33 cellular contexts compared by ENCODE assay signal in the genomic region with DNA sequence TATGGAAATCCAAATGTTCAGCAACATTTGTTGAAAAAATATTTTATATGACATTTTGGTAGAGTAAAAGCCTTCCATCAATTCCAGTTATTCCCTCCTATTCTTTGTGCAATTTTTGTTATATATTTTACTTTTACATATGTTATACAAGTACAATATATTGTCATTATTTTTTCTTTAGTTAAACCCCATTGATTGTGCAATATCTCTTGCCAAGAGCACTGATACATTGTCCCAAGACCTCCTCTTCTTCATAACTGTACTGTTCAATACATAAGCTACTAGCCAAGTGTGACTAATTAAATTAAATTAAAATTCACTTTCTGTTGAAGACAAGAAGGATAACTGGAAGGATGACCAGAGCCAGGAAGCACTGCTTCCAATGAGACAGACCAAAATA.
"Had no signal": no experiment of that assay in that cellular context is flagged by ENCODE, and none has a peak within 500 bp of the region (broad histone marks: within the 10 kb centered on the region; RNA-seq: fewer than 3 reads in every experiment).

No MANE protein-coding gene starts in this region.

- H3K4me3 ChIP-seq: adrenal gland, body of pancreas, breast epithelium had no signal

- H3K27me3 ChIP-seq: adrenal gland, body of pancreas, brain microvascular endothelial cell, breast epithelium had no signal

- DNase-seq: activated B cell treated with CpG ODN at 0.5 μM for 24 hours; activated CD4-positive, alpha-beta memory T cell treated with anti-CD3 and anti-CD28 coated beads for 36 hours; activated CD4-positive, alpha-beta T cell treated with anti-CD3 and anti-CD28 coated beads for 4 hours; activated CD4-positive, alpha-beta T cell treated with anti-CD3 and anti-CD28 coated beads, Interleukin-2, amount 10 ng/mL, durations not matched to agents 24 days and 14 days; activated CD4-positive, alpha-beta T cell treated with anti-CD3 and anti-CD28 coated beads, Interleukin-2, amount 50 U/mL, for 1 hour; activated CD4-positive, alpha-beta T cell treated with anti-CD3 and anti-CD28 coated beads, Interleukin-2, amount 50 U/mL, for 4 hours; activated CD4-positive, CD25-positive, alpha-beta regulatory T cell treated with anti-CD3 and anti-CD28 coated beads, Interleukin-2, amount 50 U/mL, for 72 hours; activated CD8-positive, alpha-beta memory T cell treated with anti-CD3 and anti-CD28 coated beads, Interleukin-2, amount 50 U/mL, for 4 hours; activated CD8-positive, alpha-beta T cell treated with anti-CD3 and anti-CD28 coated beads for 36 hours; activated effector memory CD4-positive, alpha-beta T cell treated with anti-CD3 and anti-CD28 coated beads, Interleukin-2, amount 50 U/mL, for 16 hours; activated gamma-delta T cell treated with Interleukin-2 at 50 U/mL for 16 hours; activated naive CD4-positive, alpha-beta T cell; activated naive CD4-positive, alpha-beta T cell treated with anti-CD3 and anti-CD28 coated beads for 36 hours; activated naive CD4-positive, alpha-beta T cell treated with anti-CD3 and anti-CD28 coated beads, Interleukin-2, amount 50 U/mL, for 16 hours; activated naive CD8-positive, alpha-beta T cell treated with anti-CD3 and anti-CD28 coated beads for 36 hours; activated T-cell treated with anti-CD3 and anti-CD28 coated beads for 4 hours; activated T-cell treated with anti-CD3 and anti-CD28 coated beads, Interleukin-2, amount 50 U/mL, for 1 hour; activated T-cell treated with anti-CD3 and anti-CD28 coated beads, Interleukin-2, amount 50 U/mL, for 4 hours; activated T-cell treated with anti-CD3 and anti-CD28 coated beads, Interleukin-2, amount 50 U/mL, for 72 hours; adrenal gland; amniotic stem cell; aorta; body of pancreas; brain microvascular endothelial cell; central memory CD4-positive, alpha-beta T cell; T-helper 2 cell; T-helper 9 cell had no signal

- H3K27ac ChIP-seq: adrenal gland, body of pancreas, brain microvascular endothelial cell, breast epithelium, VCaP had no signal

- ATAC-seq: activated CD8-positive, alpha-beta T cell treated with anti-CD3 and anti-CD28 coated beads for 36 hours; activated naive CD4-positive, alpha-beta T cell treated with anti-CD3 and anti-CD28 coated beads, Interleukin-2, amount 50 U/mL, for 72 hours; activated T-cell treated with anti-CD3 and anti-CD28 coated beads, Interleukin-2, amount 50 U/mL, for 4 hours; activated T-cell treated with anti-CD3 and anti-CD28 coated beads, Interleukin-2, amount 50 U/mL, for 72 hours; activated T-helper 17 cell treated with anti-CD3 and anti-CD28 coated beads, Interleukin-2, amount 50 U/mL, for 72 hours; body of pancreas had no signal

- H3K4me1 ChIP-seq: adrenal gland, body of pancreas, breast epithelium had no signal

- H3K36me3 ChIP-seq: adrenal gland, brain microvascular endothelial cell, breast epithelium had no signal

- FAIRE-seq: astrocyte, TTC549 had no signal

- H3K9me3 ChIP-seq: adrenal gland had no signal
